1 cellular context compared by ENCODE assay signal in the genomic region with DNA sequence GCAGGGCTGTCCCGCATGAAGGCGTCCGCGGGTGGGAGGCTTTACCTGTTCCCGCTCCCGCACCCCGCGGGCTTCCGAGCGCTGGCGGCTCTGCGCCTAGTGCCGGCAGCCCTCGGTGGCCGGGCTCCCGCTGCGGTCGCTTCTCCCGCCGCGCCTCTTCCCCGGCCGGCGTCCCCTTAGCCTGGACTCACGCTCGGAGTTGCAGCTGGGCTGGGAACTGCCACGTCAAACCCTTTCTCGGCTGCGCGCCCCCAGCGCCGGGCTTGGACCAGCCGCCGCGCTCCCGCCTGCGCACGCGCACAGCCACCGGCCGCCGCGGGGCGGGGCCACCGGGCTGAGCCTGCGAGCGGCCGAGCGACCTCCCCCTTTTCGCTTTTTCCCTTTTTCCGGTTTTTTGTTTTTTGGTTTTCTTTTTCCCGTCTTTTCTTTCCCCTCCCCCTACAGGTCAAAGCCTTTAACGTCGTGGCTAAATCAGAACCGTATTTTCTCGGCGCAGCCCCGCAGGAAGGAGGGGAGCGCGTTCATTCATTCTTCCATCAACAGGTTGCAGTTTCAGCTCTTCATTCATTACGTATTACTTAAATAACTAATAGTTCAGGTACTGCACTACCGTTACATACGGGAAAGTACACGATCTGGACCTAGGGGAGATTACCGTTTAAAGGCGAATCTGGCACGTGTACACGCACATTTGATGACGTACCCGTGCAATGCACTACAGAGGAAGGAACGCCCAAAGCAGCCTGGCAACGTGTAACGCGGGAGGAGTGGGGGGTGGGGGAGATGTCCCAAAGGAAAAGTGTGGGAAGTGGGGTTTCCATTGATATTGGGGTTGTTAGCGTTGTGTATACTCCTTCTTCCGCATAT.
TF ChIP-seq lines count a peak whose summit lies in the region.

A gene with protein sequence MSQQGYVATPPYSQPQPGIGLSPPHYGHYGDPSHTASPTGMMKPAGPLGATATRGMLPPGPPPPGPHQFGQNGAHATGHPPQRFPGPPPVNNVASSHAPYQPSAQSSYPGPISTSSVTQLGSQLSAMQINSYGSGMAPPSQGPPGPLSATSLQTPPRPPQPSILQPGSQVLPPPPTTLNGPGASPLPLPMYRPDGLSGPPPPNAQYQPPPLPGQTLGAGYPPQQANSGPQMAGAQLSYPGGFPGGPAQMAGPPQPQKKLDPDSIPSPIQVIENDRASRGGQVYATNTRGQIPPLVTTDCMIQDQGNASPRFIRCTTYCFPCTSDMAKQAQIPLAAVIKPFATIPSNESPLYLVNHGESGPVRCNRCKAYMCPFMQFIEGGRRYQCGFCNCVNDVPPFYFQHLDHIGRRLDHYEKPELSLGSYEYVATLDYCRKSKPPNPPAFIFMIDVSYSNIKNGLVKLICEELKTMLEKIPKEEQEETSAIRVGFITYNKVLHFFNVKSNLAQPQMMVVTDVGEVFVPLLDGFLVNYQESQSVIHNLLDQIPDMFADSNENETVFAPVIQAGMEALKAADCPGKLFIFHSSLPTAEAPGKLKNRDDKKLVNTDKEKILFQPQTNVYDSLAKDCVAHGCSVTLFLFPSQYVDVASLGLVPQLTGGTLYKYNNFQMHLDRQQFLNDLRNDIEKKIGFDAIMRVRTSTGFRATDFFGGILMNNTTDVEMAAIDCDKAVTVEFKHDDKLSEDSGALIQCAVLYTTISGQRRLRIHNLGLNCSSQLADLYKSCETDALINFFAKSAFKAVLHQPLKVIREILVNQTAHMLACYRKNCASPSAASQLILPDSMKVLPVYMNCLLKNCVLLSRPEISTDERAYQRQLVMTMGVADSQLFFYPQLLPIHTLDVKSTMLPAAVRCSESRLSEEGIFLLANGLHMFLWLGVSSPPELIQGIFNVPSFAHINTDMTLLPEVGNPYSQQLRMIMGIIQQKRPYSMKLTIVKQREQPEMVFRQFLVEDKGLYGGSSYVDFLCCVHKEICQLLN (minus strand): TSS at position 231 of the 867 bp plus-strand sequence. CDS start 2,430 bp downstream, outside the sequence.

TF ChIP-seq in K562, 482 proteins besides CTCF, POLR2A, EP300 and RAD21 (continued from another document and continues in another):
- TF ChIP-seq, protein P1, sequence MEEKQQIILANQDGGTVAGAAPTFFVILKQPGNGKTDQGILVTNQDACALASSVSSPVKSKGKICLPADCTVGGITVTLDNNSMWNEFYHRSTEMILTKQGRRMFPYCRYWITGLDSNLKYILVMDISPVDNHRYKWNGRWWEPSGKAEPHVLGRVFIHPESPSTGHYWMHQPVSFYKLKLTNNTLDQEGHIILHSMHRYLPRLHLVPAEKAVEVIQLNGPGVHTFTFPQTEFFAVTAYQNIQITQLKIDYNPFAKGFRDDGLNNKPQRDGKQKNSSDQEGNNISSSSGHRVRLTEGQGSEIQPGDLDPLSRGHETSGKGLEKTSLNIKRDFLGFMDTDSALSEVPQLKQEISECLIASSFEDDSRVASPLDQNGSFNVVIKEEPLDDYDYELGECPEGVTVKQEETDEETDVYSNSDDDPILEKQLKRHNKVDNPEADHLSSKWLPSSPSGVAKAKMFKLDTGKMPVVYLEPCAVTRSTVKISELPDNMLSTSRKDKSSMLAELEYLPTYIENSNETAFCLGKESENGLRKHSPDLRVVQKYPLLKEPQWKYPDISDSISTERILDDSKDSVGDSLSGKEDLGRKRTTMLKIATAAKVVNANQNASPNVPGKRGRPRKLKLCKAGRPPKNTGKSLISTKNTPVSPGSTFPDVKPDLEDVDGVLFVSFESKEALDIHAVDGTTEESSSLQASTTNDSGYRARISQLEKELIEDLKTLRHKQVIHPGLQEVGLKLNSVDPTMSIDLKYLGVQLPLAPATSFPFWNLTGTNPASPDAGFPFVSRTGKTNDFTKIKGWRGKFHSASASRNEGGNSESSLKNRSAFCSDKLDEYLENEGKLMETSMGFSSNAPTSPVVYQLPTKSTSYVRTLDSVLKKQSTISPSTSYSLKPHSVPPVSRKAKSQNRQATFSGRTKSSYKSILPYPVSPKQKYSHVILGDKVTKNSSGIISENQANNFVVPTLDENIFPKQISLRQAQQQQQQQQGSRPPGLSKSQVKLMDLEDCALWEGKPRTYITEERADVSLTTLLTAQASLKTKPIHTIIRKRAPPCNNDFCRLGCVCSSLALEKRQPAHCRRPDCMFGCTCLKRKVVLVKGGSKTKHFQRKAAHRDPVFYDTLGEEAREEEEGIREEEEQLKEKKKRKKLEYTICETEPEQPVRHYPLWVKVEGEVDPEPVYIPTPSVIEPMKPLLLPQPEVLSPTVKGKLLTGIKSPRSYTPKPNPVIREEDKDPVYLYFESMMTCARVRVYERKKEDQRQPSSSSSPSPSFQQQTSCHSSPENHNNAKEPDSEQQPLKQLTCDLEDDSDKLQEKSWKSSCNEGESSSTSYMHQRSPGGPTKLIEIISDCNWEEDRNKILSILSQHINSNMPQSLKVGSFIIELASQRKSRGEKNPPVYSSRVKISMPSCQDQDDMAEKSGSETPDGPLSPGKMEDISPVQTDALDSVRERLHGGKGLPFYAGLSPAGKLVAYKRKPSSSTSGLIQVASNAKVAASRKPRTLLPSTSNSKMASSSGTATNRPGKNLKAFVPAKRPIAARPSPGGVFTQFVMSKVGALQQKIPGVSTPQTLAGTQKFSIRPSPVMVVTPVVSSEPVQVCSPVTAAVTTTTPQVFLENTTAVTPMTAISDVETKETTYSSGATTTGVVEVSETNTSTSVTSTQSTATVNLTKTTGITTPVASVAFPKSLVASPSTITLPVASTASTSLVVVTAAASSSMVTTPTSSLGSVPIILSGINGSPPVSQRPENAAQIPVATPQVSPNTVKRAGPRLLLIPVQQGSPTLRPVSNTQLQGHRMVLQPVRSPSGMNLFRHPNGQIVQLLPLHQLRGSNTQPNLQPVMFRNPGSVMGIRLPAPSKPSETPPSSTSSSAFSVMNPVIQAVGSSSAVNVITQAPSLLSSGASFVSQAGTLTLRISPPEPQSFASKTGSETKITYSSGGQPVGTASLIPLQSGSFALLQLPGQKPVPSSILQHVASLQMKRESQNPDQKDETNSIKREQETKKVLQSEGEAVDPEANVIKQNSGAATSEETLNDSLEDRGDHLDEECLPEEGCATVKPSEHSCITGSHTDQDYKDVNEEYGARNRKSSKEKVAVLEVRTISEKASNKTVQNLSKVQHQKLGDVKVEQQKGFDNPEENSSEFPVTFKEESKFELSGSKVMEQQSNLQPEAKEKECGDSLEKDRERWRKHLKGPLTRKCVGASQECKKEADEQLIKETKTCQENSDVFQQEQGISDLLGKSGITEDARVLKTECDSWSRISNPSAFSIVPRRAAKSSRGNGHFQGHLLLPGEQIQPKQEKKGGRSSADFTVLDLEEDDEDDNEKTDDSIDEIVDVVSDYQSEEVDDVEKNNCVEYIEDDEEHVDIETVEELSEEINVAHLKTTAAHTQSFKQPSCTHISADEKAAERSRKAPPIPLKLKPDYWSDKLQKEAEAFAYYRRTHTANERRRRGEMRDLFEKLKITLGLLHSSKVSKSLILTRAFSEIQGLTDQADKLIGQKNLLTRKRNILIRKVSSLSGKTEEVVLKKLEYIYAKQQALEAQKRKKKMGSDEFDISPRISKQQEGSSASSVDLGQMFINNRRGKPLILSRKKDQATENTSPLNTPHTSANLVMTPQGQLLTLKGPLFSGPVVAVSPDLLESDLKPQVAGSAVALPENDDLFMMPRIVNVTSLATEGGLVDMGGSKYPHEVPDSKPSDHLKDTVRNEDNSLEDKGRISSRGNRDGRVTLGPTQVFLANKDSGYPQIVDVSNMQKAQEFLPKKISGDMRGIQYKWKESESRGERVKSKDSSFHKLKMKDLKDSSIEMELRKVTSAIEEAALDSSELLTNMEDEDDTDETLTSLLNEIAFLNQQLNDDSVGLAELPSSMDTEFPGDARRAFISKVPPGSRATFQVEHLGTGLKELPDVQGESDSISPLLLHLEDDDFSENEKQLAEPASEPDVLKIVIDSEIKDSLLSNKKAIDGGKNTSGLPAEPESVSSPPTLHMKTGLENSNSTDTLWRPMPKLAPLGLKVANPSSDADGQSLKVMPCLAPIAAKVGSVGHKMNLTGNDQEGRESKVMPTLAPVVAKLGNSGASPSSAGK (IDR thresholded peaks at IDR 0.05) = peak; percentile 74
- no peak for TF ChIP-seq CBFA2T2 (conservative IDR thresholded peaks at IDR 0.05)
- no peak for TF ChIP-seq NEUROD1 (IDR thresholded peaks at IDR 0.05; ENCODE audit: borderline replicate concordance, low read depth, low read length, partially characterized antibody)
- TF ChIP-seq CREB1 (IDR thresholded peaks at IDR 0.05) = peak; percentile 71
- TF ChIP-seq CREB1 (CRISPR knock-in tag; IDR thresholded peaks at IDR 0.05) = peak; percentile 43
- TF ChIP-seq PPARD (CRISPR knock-in tag; IDR thresholded peaks at IDR 0.05) = no peak
- TF ChIP-seq, protein P2, sequence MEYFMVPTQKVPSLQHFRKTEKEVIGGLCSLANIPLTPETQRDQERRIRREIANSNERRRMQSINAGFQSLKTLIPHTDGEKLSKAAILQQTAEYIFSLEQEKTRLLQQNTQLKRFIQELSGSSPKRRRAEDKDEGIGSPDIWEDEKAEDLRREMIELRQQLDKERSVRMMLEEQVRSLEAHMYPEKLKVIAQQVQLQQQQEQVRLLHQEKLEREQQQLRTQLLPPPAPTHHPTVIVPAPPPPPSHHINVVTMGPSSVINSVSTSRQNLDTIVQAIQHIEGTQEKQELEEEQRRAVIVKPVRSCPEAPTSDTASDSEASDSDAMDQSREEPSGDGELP (CRISPR knock-in tag; IDR thresholded peaks at IDR 0.05; ENCODE audit: borderline replicate concordance) = peak; percentile 82
- TF ChIP-seq MTA2 (IDR thresholded peaks at IDR 0.05; ENCODE audit: low read depth) = no peak
- peak; percentile 82 for TF ChIP-seq EP400 (IDR thresholded peaks at IDR 0.05)
- 0 out of 2 replicates have a peak, but pooled peaks have one; percentile 46 for TF ChIP-seq DIDO1 (tag; IDR thresholded peaks at IDR 0.05; ENCODE audit: low read depth)
- TF ChIP-seq, protein P3, sequence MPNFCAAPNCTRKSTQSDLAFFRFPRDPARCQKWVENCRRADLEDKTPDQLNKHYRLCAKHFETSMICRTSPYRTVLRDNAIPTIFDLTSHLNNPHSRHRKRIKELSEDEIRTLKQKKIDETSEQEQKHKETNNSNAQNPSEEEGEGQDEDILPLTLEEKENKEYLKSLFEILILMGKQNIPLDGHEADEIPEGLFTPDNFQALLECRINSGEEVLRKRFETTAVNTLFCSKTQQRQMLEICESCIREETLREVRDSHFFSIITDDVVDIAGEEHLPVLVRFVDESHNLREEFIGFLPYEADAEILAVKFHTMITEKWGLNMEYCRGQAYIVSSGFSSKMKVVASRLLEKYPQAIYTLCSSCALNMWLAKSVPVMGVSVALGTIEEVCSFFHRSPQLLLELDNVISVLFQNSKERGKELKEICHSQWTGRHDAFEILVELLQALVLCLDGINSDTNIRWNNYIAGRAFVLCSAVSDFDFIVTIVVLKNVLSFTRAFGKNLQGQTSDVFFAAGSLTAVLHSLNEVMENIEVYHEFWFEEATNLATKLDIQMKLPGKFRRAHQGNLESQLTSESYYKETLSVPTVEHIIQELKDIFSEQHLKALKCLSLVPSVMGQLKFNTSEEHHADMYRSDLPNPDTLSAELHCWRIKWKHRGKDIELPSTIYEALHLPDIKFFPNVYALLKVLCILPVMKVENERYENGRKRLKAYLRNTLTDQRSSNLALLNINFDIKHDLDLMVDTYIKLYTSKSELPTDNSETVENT (CRISPR knock-in tag; IDR thresholded peaks at IDR 0.05) = peak; percentile 29; the same call in 1 of the 2 replicates
- TF ChIP-seq FOXJ2 (tag; IDR thresholded peaks at IDR 0.05) = no peak
- no peak for TF ChIP-seq FOXM1 (IDR thresholded peaks at IDR 0.05; ENCODE audit: low read depth)
- no peak for TF ChIP-seq FOXM1 (CRISPR knock-in tag; IDR thresholded peaks at IDR 0.05; ENCODE audit: low read depth)
- no peak; the same call in 1 of the 2 replicates for TF ChIP-seq PML (IDR thresholded peaks at IDR 0.05; ENCODE audit: low read length)
- TF ChIP-seq, protein P4, sequence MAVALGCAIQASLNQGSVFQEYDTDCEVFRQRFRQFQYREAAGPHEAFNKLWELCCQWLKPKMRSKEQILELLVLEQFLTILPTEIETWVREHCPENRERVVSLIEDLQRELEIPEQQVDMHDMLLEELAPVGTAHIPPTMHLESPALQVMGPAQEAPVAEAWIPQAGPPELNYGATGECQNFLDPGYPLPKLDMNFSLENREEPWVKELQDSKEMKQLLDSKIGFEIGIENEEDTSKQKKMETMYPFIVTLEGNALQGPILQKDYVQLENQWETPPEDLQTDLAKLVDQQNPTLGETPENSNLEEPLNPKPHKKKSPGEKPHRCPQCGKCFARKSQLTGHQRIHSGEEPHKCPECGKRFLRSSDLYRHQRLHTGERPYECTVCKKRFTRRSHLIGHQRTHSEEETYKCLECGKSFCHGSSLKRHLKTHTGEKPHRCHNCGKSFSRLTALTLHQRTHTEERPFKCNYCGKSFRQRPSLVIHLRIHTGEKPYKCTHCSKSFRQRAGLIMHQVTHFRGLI (CRISPR knock-in tag; IDR thresholded peaks at IDR 0.05) = no peak
- peak; percentile 44 for TF ChIP-seq U2AF1 (optimal IDR thresholded peaks at IDR 0.05; ENCODE audit: low read depth, low read length)
- no peak for TF ChIP-seq RCOR1 (IDR thresholded peaks at IDR 0.05; ENCODE audit: borderline replicate concordance in 1 of 2, low read depth in 2 of 2, low read length in 2 of 2)
- no peak for TF ChIP-seq TAL1 (IDR thresholded peaks at IDR 0.05)
- TF ChIP-seq ZNF311 (CRISPR knock-in tag; IDR thresholded peaks at IDR 0.05) = no peak
- no peak for TF ChIP-seq ZNF3 (CRISPR knock-in tag; IDR thresholded peaks at IDR 0.05)
- no peak for TF ChIP-seq KAT8 (IDR thresholded peaks at IDR 0.05; ENCODE audit: low read depth)
- TF ChIP-seq MCM5 (IDR thresholded peaks at IDR 0.05; ENCODE audit: low read depth) = no peak
- TF ChIP-seq, protein P5, sequence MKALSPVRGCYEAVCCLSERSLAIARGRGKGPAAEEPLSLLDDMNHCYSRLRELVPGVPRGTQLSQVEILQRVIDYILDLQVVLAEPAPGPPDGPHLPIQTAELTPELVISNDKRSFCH (CRISPR knock-in tag; IDR thresholded peaks at IDR 0.05) = no peak
- TF ChIP-seq, protein P5 (tag; IDR thresholded peaks at IDR 0.05) = no peak; the same call in 1 of the 2 replicates
- TF ChIP-seq, protein P6, sequence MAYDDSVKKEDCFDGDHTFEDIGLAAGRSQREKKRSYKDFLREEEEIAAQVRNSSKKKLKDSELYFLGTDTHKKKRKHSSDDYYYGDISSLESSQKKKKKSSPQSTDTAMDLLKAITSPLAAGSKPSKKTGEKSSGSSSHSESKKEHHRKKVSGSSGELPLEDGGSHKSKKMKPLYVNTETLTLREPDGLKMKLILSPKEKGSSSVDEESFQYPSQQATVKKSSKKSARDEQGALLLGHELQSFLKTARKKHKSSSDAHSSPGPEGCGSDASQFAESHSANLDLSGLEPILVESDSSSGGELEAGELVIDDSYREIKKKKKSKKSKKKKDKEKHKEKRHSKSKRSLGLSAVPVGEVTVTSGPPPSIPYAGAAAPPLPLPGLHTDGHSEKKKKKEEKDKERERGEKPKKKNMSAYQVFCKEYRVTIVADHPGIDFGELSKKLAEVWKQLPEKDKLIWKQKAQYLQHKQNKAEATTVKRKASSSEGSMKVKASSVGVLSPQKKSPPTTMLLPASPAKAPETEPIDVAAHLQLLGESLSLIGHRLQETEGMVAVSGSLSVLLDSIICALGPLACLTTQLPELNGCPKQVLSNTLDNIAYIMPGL (CRISPR knock-in tag; IDR thresholded peaks at IDR 0.05) = no peak
- TF ChIP-seq ZKSCAN3 (CRISPR knock-in tag; IDR thresholded peaks at IDR 0.05) = no peak
- no peak for TF ChIP-seq ZNF197 (CRISPR knock-in tag; IDR thresholded peaks at IDR 0.05; ENCODE audit: low read depth)
- no peak for TF ChIP-seq GABPB2 (CRISPR knock-in tag; conservative IDR thresholded peaks at IDR 0.05)
- peak in 1 of 2 experiments; percentile 13; a peak in 2 of 4 replicates for TF ChIP-seq TRIM24 (IDR thresholded peaks at IDR 0.05)
